In genomic region chrX:54237014-54237413, GRCh38 we compare ENCODE assay signal across 25 cellular contexts.
"Had no signal": no experiment of that assay in that cellular context is flagged by ENCODE, and none has a peak within 500 bp of the region (broad histone marks: within the 10 kb centered on the region; RNA-seq: fewer than 3 reads in every experiment).

No MANE protein-coding gene starts in this region.

- H3K4me1 ChIP-seq: esophagus squamous epithelium, heart right ventricle, lower lobe of right lung, psoas muscle, sigmoid colon, stomach, thyroid gland, vagina had no signal

- H3K9me3 ChIP-seq: lower lobe of right lung, ovary, psoas muscle, sigmoid colon, thyroid gland, vagina had no signal

- ATAC-seq: effector memory CD8-positive, alpha-beta T cell; heart right ventricle; left ventricle myocardium superior; lower lobe of right lung; natural killer cell; psoas muscle; right cardiac atrium; stimulated activated effector memory CD8-positive, alpha-beta T cell treated with anti-CD3 and anti-CD28 coated beads, Interleukin-12 subunit alpha, Interleukin-12 subunit beta, amount 100 ng/mL, for 72 hours had no signal

- H3K27me3 ChIP-seq: esophagus squamous epithelium, ovary, sigmoid colon, thyroid gland, vagina had no signal

- H3K4me3 ChIP-seq: esophagus squamous epithelium, heart right ventricle, lower lobe of right lung, ovary, psoas muscle, sigmoid colon, stomach, thyroid gland, vagina had no signal

- DNase-seq: dermis blood vessel endothelial cell; effector memory CD8-positive, alpha-beta T cell; erythroblast; esophagus squamous epithelium; foreskin melanocyte; glutamatergic neuron; heart right ventricle; hippocampal formation; left ventricle myocardium superior; lower lobe of right lung; natural killer cell; occipital lobe; ovary; posterior cingulate gyrus; psoas muscle; right cardiac atrium; sigmoid colon; stimulated activated CD4-positive, alpha-beta T cell treated with anti-CD3 and anti-CD28 coated beads, Interleukin-2, amount 100 ng/mL, for 24 hours; stimulated activated CD4-positive, alpha-beta T cell treated with anti-CD3 and anti-CD28 coated beads, Interleukin-4, amount 100 ng/mL, for 24 hours; stimulated activated naive CD4-positive, alpha-beta T cell treated with Interleukin-2 at 50 U/mL for 16 hours; stomach; thyroid gland; trophoblast cell had no signal

- H3K36me3 ChIP-seq: esophagus squamous epithelium, heart right ventricle, lower lobe of right lung, ovary, sigmoid colon, stomach, thyroid gland, vagina had no signal

- H3K27ac ChIP-seq: esophagus squamous epithelium, heart right ventricle, lower lobe of right lung, ovary, psoas muscle, sigmoid colon, stomach, thyroid gland, vagina had no signal
